25 cellular contexts compared by ENCODE assay signal in the genomic region with DNA sequence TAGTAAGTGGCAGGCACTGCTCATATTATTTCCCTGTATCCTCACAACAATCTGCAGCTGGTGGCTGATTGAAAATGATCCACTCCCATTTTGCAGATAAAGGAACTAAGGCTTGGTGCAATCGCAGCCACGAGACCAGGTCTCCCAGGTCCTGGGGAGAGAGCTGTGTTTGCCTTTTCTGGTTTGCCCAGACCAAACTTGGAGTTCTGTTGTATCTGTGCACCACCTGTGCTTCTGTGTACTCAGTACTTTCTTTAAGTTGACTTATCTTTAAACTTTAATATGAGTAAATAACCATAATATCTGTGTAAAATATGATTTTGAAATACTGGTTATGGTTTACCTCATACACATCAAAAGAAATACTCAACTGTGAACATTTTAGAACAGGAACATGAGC.
"Had no signal": no experiment of that assay in that cellular context is flagged by ENCODE, and none has a peak within 500 bp of the region (broad histone marks: within the 10 kb centered on the region; RNA-seq: fewer than 3 reads in every experiment).

No MANE protein-coding gene starts in this region.

- H3K36me3 ChIP-seq: stomach, suprapubic skin, thoracic aorta, thyroid gland, tibial artery, tibial nerve, upper lobe of left lung, upper lobe of right lung, uterus, vagina had no signal

- H3K27me3 ChIP-seq: stomach, suprapubic skin, testis, thyroid gland, tibial artery, tibial nerve, upper lobe of left lung, upper lobe of right lung, uterus, vagina had no signal

- H3K9me3 ChIP-seq: stomach, suprapubic skin, testis, thoracic aorta, thyroid gland, tibial artery, tibial nerve, upper lobe of left lung, upper lobe of right lung, uterus, vagina had no signal

- ATAC-seq: stimulated activated effector memory CD8-positive, alpha-beta T cell treated with anti-CD3 and anti-CD28 coated beads, Interleukin-12 subunit alpha, Interleukin-12 subunit beta, amount 100 ng/mL, for 72 hours; stimulated activated memory B cell treated with anti-CD40 and anti-IgM and Interleukin-4, amounts not matched to agents 10 μg/mL and 1 μg/mL and 100 μg/mL, for 72 hours; stimulated activated naive B cell treated with anti-CD40 and anti-IgM and Interleukin-4, amounts not matched to agents 10 μg/mL and 1 μg/mL and 100 μg/mL, for 72 hours; stimulated activated naive CD8-positive, alpha-beta T cell treated with anti-CD3 and anti-CD28 coated beads, Interleukin-15, amount 100 ng/mL, for 72 hours; stimulated activated naive CD8-positive, alpha-beta T cell treated with anti-CD3 and anti-CD28 coated beads, Interleukin-15, Interleukin-2, amounts not matched to agents 100 U/mL and 50 U/mL, for 24 hours; upper lobe of right lung had no signal

- DNase-seq: stimulated activated CD4-positive, alpha-beta T cell treated with anti-CD3 and anti-CD28 coated beads, Interleukin-2, amount 100 ng/mL, for 48 hours; stimulated activated CD4-positive, alpha-beta T cell treated with anti-CD3 and anti-CD28 coated beads, Interleukin-4, amount 100 ng/mL, for 1 hour; stimulated activated CD4-positive, alpha-beta T cell treated with anti-CD3 and anti-CD28 coated beads, Interleukin-4, amount 100 ng/mL, for 24 hours; stimulated activated CD4-positive, alpha-beta T cell treated with anti-CD3 and anti-CD28 coated beads, Interleukin-4, amount 100 ng/mL, for 4 hours; stimulated activated CD8-positive, alpha-beta memory T cell treated with anti-CD3 and anti-CD28 coated beads, Interleukin-4, amount 100 ng/mL, for 48 hours; stimulated activated naive B cell treated with anti-CD40 and anti-IgM and Interleukin-4, amounts not matched to agents 10 μg/mL and 1 μg/mL and 100 μg/mL, for 72 hours; stimulated activated naive CD4-positive, alpha-beta T cell; stimulated activated naive CD4-positive, alpha-beta T cell treated with Interleukin-2 at 50 U/mL for 16 hours; stimulated activated naive CD8-positive, alpha-beta T cell treated with anti-CD3 and anti-CD28 coated beads, Interleukin-15, amount 100 ng/mL, for 72 hours; stimulated activated naive CD8-positive, alpha-beta T cell treated with anti-CD3 and anti-CD28 coated beads, Interleukin-15, Interleukin-2, amounts not matched to agents 100 U/mL and 50 U/mL, for 24 hours; stomach; substantia nigra; testis; thyroid gland; tibial artery; trophoblast cell; upper lobe of left lung; upper lobe of right lung; uterus had no signal

- H3K27ac ChIP-seq: stomach, suprapubic skin, testis, thoracic aorta, thyroid gland, tibial artery, tibial nerve, upper lobe of left lung, upper lobe of right lung, uterus, vagina had no signal

- H3K4me3 ChIP-seq: stomach, suprapubic skin, testis, thoracic aorta, thyroid gland, tibial artery, tibial nerve, upper lobe of left lung, upper lobe of right lung, uterus, vagina had no signal

- H3K4me1 ChIP-seq: suprapubic skin, testis, thyroid gland, tibial artery, tibial nerve, upper lobe of right lung, uterus, vagina had no signal
